In the genomic region with DNA sequence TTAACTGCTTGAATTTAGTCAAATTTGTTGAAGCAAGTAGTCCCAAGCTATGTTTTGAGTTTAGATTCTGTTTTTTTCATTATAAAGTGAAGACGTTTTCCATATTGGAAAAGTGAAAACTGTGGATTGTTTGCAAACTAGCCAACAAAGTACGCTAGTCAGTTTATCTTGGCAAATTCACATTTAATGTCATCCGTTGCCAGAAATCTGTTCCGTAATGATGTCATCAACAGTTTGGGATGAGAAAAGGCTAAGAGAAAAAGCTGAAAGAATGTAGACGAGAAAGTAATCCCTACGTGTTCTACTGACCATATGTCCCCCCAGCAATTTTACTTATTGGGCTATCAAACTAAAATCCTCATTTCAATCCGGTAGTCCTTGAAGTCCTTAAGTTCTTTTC, we compare ENCODE assay signal across 21 cellular contexts.
"Had no signal": no experiment of that assay in that cellular context is flagged by ENCODE, and none has a peak within 500 bp of the region (broad histone marks: within the 10 kb centered on the region; RNA-seq: fewer than 3 reads in every experiment).

No MANE protein-coding gene starts in this region.

- H3K27me3 ChIP-seq: esophagus squamous epithelium, gastrocnemius medialis, ovary, sigmoid colon had no signal

- H3K9me3 ChIP-seq: esophagus squamous epithelium, gastrocnemius medialis, ovary, psoas muscle, sigmoid colon had no signal

- ATAC-seq: activated T-helper 17 cell treated with anti-CD3 and anti-CD28 coated beads, Interleukin-2, amount 50 U/mL, for 72 hours; gastrocnemius medialis; psoas muscle had no signal

- H3K4me3 ChIP-seq: esophagus squamous epithelium, gastrocnemius medialis, ovary, psoas muscle, sigmoid colon had no signal

- H3K36me3 ChIP-seq: esophagus squamous epithelium, gastrocnemius medialis, ovary, sigmoid colon had no signal

- H3K27ac ChIP-seq: esophagus squamous epithelium, gastrocnemius medialis, ovary, psoas muscle, sigmoid colon had no signal

- H3K4me1 ChIP-seq: esophagus squamous epithelium, gastrocnemius medialis, psoas muscle, sigmoid colon had no signal

- DNase-seq: activated B cell treated with CpG ODN at 0.5 μM for 24 hours; activated CD4-positive, alpha-beta memory T cell treated with anti-CD3 and anti-CD28 coated beads for 36 hours; activated CD4-positive, alpha-beta T cell treated with anti-CD3 and anti-CD28 coated beads for 4 hours; activated naive CD4-positive, alpha-beta T cell; activated naive CD8-positive, alpha-beta T cell treated with anti-CD3 and anti-CD28 coated beads, Interleukin-2, amount 10 ng/mL, durations not matched to agents 7 days and 5 days; activated T-cell treated with anti-CD3 and anti-CD28 coated beads, Interleukin-2, amount 50 U/mL, for 1 hour; dermis blood vessel endothelial cell; effector memory CD4-positive, alpha-beta T cell; esophagus squamous epithelium; gastrocnemius medialis; head of caudate nucleus; mammary epithelial cell; ovary; psoas muscle; sigmoid colon; stimulated activated CD4-positive, alpha-beta T cell treated with anti-CD3 and anti-CD28 coated beads, Interleukin-2, amount 100 ng/mL, for 24 hours; stimulated activated naive CD4-positive, alpha-beta T cell treated with Interleukin-2 at 50 U/mL for 16 hours; T-helper 1 cell; T-helper 9 cell; trophoblast cell had no signal
